In genomic region chr2:71951067-71951436, GRCh38 we compare ENCODE assay signal across 20 cellular contexts.
"Had no signal": no experiment of that assay in that cellular context is flagged by ENCODE, and none has a peak within 500 bp of the region (broad histone marks: within the 10 kb centered on the region; RNA-seq: fewer than 3 reads in every experiment).

No MANE protein-coding gene starts in this region.

- H3K4me3 ChIP-seq: cardiac muscle cell, esophagus squamous epithelium, stomach, thoracic aorta, upper lobe of right lung had no signal

- H3K27ac Mint-ChIP-seq: activated naive CD4-positive, alpha-beta T cell treated with anti-CD3 and anti-CD28 coated beads, Interleukin-2, amount 50 U/mL, for 72 hours; natural killer cell; T-helper 17 cell had no signal

- H3K27me3 ChIP-seq: cardiac muscle cell, esophagus squamous epithelium, stomach, upper lobe of right lung had no signal

- H3K4me1 Mint-ChIP-seq: natural killer cell, T-helper 17 cell had no signal

- H3K9me3 ChIP-seq: esophagus squamous epithelium, thoracic aorta, upper lobe of right lung had no signal

- H3K4me3 Mint-ChIP-seq: natural killer cell, T-helper 17 cell had no signal

- H3K36me3 Mint-ChIP-seq: natural killer cell had no signal

- ATAC-seq: activated naive CD4-positive, alpha-beta T cell treated with anti-CD3 and anti-CD28 coated beads, Interleukin-2, amount 50 U/mL, for 72 hours; natural killer cell; T-helper 17 cell had no signal

- FAIRE-seq: endothelial cell of umbilical vein, small intestine had no signal

- DNase-seq: activated CD4-positive, alpha-beta T cell treated with anti-CD3 and anti-CD28 coated beads, Interleukin-2, amount 50 U/mL, for 1 hour; activated CD4-positive, CD25-positive, alpha-beta regulatory T cell treated with anti-CD3 and anti-CD28 coated beads, Interleukin-2, amount 50 U/mL, for 72 hours; activated gamma-delta T cell; amniotic stem cell; dermis blood vessel endothelial cell; effector memory CD4-positive, alpha-beta T cell; esophagus squamous epithelium; natural killer cell; retina; small intestine; stimulated activated CD4-positive, alpha-beta T cell treated with anti-CD3 and anti-CD28 coated beads, Interleukin-15, amount 100 ng/mL, for 24 hours; stimulated activated CD4-positive, alpha-beta T cell treated with anti-CD3 and anti-CD28 coated beads, Interleukin-2, amount 100 ng/mL, for 48 hours; stomach; T-helper 17 cell had no signal

- H3K27ac ChIP-seq: cardiac muscle cell, stomach, thoracic aorta, upper lobe of right lung, VCaP had no signal

- H3K36me3 ChIP-seq: cardiac muscle cell, esophagus squamous epithelium, stomach, thoracic aorta, upper lobe of right lung had no signal

- H3K4me1 ChIP-seq: stomach, upper lobe of right lung had no signal
